27 cellular contexts compared by ENCODE assay signal in genomic region chr5:19802686-19803085, GRCh38.
"Had no signal": no experiment of that assay in that cellular context is flagged by ENCODE, and none has a peak within 500 bp of the region (broad histone marks: within the 10 kb centered on the region; RNA-seq: fewer than 3 reads in every experiment).

No MANE protein-coding gene starts in this region.

- FAIRE-seq: endometrium, keratinocyte, pancreas had no signal

- H3K4me1 ChIP-seq: esophagus squamous epithelium, heart right ventricle, lower lobe of right lung, pancreas, stomach, thyroid gland, vagina had no signal

- H3K36me3 ChIP-seq: esophagus squamous epithelium, heart right ventricle, lower lobe of right lung, pancreas, stomach, thyroid gland, vagina had no signal

- H3K27ac Mint-ChIP-seq: effector memory CD8-positive, alpha-beta T cell; naive thymus-derived CD8-positive, alpha-beta T cell; nephron progenitor cell had no signal

- H3K4me3 ChIP-seq: esophagus squamous epithelium, heart right ventricle, lower lobe of right lung, pancreas, smooth muscle cell, stomach, thyroid gland, vagina had no signal

- H3K27ac ChIP-seq: esophagus squamous epithelium, heart right ventricle, lower lobe of right lung, pancreas, stomach, thyroid gland, vagina had no signal

- H3K9me3 Mint-ChIP-seq: nephron progenitor cell had no signal

- H3K9me3 ChIP-seq: esophagus squamous epithelium, lower lobe of right lung, pancreas, stomach, thyroid gland, vagina had no signal

- H3K27me3 Mint-ChIP-seq: effector memory CD8-positive, alpha-beta T cell; naive thymus-derived CD8-positive, alpha-beta T cell had no signal

- H3K4me1 Mint-ChIP-seq: naive thymus-derived CD8-positive, alpha-beta T cell; nephron progenitor cell had no signal

- ATAC-seq: effector memory CD8-positive, alpha-beta T cell; heart right ventricle; left ventricle myocardium superior; lower lobe of right lung; naive thymus-derived CD8-positive, alpha-beta T cell; pancreas; sciatic nerve had no signal

- H3K27me3 ChIP-seq: esophagus squamous epithelium, heart right ventricle, pancreas, stomach, thyroid gland, vagina had no signal

- H3K4me2 ChIP-seq: smooth muscle cell had no signal

- H3K4me3 Mint-ChIP-seq: effector memory CD8-positive, alpha-beta T cell; naive thymus-derived CD8-positive, alpha-beta T cell; nephron progenitor cell had no signal

- DNase-seq: cortex of kidney; effector memory CD8-positive, alpha-beta T cell; erythroblast; esophagus squamous epithelium; foreskin melanocyte; glutamatergic neuron; heart right ventricle; hippocampal formation; left ventricle myocardium superior; lower lobe of right lung; naive thymus-derived CD8-positive, alpha-beta T cell; nephron progenitor cell; occipital lobe; pancreas; stimulated activated CD4-positive, alpha-beta T cell treated with anti-CD3 and anti-CD28 coated beads, Interleukin-12 subunit alpha, Interleukin-12 subunit beta, amount 100 ng/mL, for 4 hours; stimulated activated CD4-positive, alpha-beta T cell treated with anti-CD3 and anti-CD28 coated beads, Interleukin-1b, Interleukin-23, amount 100 ng/mL, for 48 hours; stimulated activated CD4-positive, alpha-beta T cell treated with anti-CD3 and anti-CD28 coated beads, Interleukin-4, amount 100 ng/mL, for 1 hour; stimulated activated CD8-positive, alpha-beta memory T cell treated with anti-CD3 and anti-CD28 coated beads, Interleukin-4, amount 100 ng/mL, for 48 hours; stimulated activated naive CD4-positive, alpha-beta T cell; stomach; thyroid gland; trophoblast cell had no signal
